In genomic region chr16:24692854-24693253, GRCh38 we compare ENCODE assay signal across 27 cellular contexts.
"Had no signal": no experiment of that assay in that cellular context is flagged by ENCODE, and none has a peak within 500 bp of the region (broad histone marks: within the 10 kb centered on the region; RNA-seq: fewer than 3 reads in every experiment).

No MANE protein-coding gene starts in this region.

- H3K27me3 ChIP-seq: colonic mucosa, dorsolateral prefrontal cortex, esophagus muscularis mucosa, esophagus squamous epithelium, foreskin keratinocyte, gastrocnemius medialis, gastroesophageal sphincter, heart left ventricle, heart right ventricle had no signal

- H3K27ac ChIP-seq: colonic mucosa, coronary artery, dorsolateral prefrontal cortex, epithelial cell of prostate, esophagus muscularis mucosa, esophagus squamous epithelium, foreskin keratinocyte, gastrocnemius medialis, gastroesophageal sphincter, heart left ventricle, heart right ventricle had no signal

- FAIRE-seq: colon, endometrium, frontal cortex had no signal

- H3K36me3 ChIP-seq: colonic mucosa, esophagus muscularis mucosa, esophagus squamous epithelium, gastrocnemius medialis, gastroesophageal sphincter, heart left ventricle, heart right ventricle had no signal

- ATAC-seq: effector memory CD8-positive, alpha-beta T cell; esophagus mucosa; foreskin keratinocyte; gastrocnemius medialis; gastroesophageal sphincter; heart left ventricle; heart right ventricle had no signal

- DNase-seq: colonic mucosa; cortex of kidney; dermis blood vessel endothelial cell; dorsolateral prefrontal cortex; effector CD4-positive, alpha-beta T cell; effector CD8-positive, alpha-beta T cell; effector memory CD4-positive, alpha-beta T cell; effector memory CD8-positive, alpha-beta T cell; endodermal cell; erythroblast; esophagus squamous epithelium; foreskin fibroblast; foreskin keratinocyte; foreskin melanocyte; gastrocnemius medialis; glutamatergic neuron; head of caudate nucleus; heart left ventricle; heart right ventricle had no signal

- H3K4me1 ChIP-seq: colonic mucosa, esophagus muscularis mucosa, esophagus squamous epithelium, foreskin keratinocyte, gastrocnemius medialis, gastroesophageal sphincter, heart left ventricle, heart right ventricle had no signal

- H3K9me3 ChIP-seq: colonic mucosa, esophagus muscularis mucosa, esophagus squamous epithelium, gastrocnemius medialis, gastroesophageal sphincter had no signal

- H3K4me3 ChIP-seq: colonic mucosa, coronary artery, dorsolateral prefrontal cortex, esophagus muscularis mucosa, esophagus squamous epithelium, gastrocnemius medialis, gastroesophageal sphincter, heart left ventricle, heart right ventricle had no signal
